ENCODE assay signal across 10 cellular contexts in the genomic region with DNA sequence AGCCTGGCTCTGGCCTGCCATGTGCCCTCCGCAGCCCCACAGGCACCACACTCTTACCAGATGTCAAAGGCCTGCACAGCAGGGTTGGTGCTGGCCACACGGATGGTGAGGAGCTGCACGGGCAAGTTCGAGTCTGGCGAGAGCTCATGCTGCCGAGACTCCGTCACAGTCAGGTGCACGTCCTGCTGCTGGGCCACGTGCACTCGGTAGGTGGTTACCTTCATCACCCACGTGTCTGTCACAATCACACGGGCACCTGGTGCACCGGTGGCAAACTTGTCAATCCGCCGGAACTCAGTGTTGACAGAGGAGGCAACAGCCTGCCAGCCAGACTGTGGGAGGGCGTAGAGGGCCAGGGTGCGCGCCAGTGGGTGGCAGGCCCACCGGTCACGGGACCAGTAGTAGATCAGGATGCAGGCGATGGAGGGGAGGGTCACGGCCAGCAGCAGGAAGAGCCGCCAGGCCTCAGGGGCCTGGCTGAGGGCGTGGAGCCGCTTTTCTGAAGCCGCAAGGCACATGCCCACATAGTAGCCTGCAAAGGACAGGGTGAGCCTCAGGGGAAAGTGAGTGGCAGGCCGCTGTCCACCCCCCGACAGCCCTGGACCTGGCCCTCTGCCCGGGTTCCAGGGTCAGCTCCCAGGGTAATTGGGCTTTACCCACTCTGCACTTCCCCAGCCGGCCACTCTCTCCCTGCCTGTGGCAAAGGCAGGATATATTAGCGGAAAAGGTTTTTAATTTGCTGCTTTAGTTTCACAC. TPM values are rescaled to one million over a fixed set of nuclear protein-coding genes. Genes with fewer than 3 reads are reported as not detected.
DNase-seq lines count a peak whose midpoint lies in the region; ATAC-seq and TF ChIP-seq lines count a peak whose summit lies in the region.
"Had no signal": no experiment of that assay in that cellular context is flagged by ENCODE, and none has a peak within 500 bp of the region (broad histone marks: within the 10 kb centered on the region; RNA-seq: fewer than 3 reads in every experiment).

No MANE protein-coding gene starts in this region.

- no peak for DNase-seq in activated T-cell treated with anti-CD3 and anti-CD28 coated beads, Interleukin-2, amount 50 U/mL, for 24 hours
- no peak for DNase-seq in activated T-cell treated with anti-CD3 and anti-CD28 coated beads, Interleukin-2, amount 50 U/mL, for 1 hour
- DNase-seq in PC-9 (no peak), germinal center (ENCODE audit: low spot score) (peak; percentile 54), ACHN (no peak)
- no peak for DNase-seq in stimulated activated effector memory CD8-positive, alpha-beta T cell treated with anti-CD3 and anti-CD28 coated beads, Interleukin-12 subunit alpha, Interleukin-12 subunit beta, amount 100 ng/mL, for 72 hours (ENCODE audit: low spot score in 2 of 2)
- DNase-seq: effector CD4-positive, alpha-beta T cell had no signal

- no peaks in the 10 kb centered on the region for H3K9me2 ChIP-seq in PC-9 (ENCODE audit: insufficient read depth)

- no TSS peak for BruUV-seq in PC-9 (replicated peaks; lab: Mats Ljungman, UMichigan)

- H3K4me3 Mint-ChIP-seq in activated T-cell treated with anti-CD3 and anti-CD28 coated beads, Interleukin-2, amount 50 U/mL, for 24 hours: peak overlapping the region; percentile 94
- H3K4me3 Mint-ChIP-seq in stimulated activated effector memory CD8-positive, alpha-beta T cell treated with anti-CD3 and anti-CD28 coated beads, Interleukin-12 subunit alpha, Interleukin-12 subunit beta, amount 100 ng/mL, for 72 hours: peak overlapping the region; percentile 99

- H3K79me2 ChIP-seq in PC-9 (ENCODE audit: low read depth): peaks cover 86% of the 10 kb centered on the region

- in situ Hi-C loops in ACHN (cut with HindIII; ENCODE audit: low pct_ligation_motif_present, low pct_unique_long_range_greater_than_20kb, low sequenced_read_pairs): no loop called here

- intact Hi-C loops in PC-9 (cut with micrococcal nuclease; ENCODE audit: unreplicated experiment): no loop called here

- H3K27ac Mint-ChIP-seq in activated T-cell treated with anti-CD3 and anti-CD28 coated beads, Interleukin-2, amount 50 U/mL, for 24 hours: peak overlapping the region; percentile 95
- peak overlapping the region; percentile 97 for H3K27ac Mint-ChIP-seq in stimulated activated effector memory CD8-positive, alpha-beta T cell treated with anti-CD3 and anti-CD28 coated beads, Interleukin-12 subunit alpha, Interleukin-12 subunit beta, amount 100 ng/mL, for 72 hours

- H4K20me1 ChIP-seq in PC-9 (ENCODE audit: insufficient read depth): peaks cover 32% of the 10 kb centered on the region; the same call in 1 of the 2 replicates

- no peak overlapping the region for H3K4me3 ChIP-seq in PC-9
- H3K4me3 ChIP-seq: upper lobe of left lung had no signal

- H3K4me1 Mint-ChIP-seq in activated T-cell treated with anti-CD3 and anti-CD28 coated beads, Interleukin-2, amount 50 U/mL, for 24 hours (ENCODE audit: low read depth): peaks cover 60% of the 10 kb centered on the region
- peaks cover 56% of the 10 kb centered on the region for H3K4me1 Mint-ChIP-seq in stimulated activated effector memory CD8-positive, alpha-beta T cell treated with anti-CD3 and anti-CD28 coated beads, Interleukin-12 subunit alpha, Interleukin-12 subunit beta, amount 100 ng/mL, for 72 hours

- peak overlapping the region; percentile 89; the same call in 1 of the 2 replicates for H3K4me2 ChIP-seq in PC-9

- H3K9me3 Mint-ChIP-seq in activated T-cell treated with anti-CD3 and anti-CD28 coated beads, Interleukin-2, amount 50 U/mL, for 24 hours: no peaks in the 10 kb centered on the region
- H3K9me3 Mint-ChIP-seq in stimulated activated effector memory CD8-positive, alpha-beta T cell treated with anti-CD3 and anti-CD28 coated beads, Interleukin-12 subunit alpha, Interleukin-12 subunit beta, amount 100 ng/mL, for 72 hours: no peaks in the 10 kb centered on the region

- no peaks in the 10 kb centered on the region for H3K27me3 ChIP-seq in PC-9 (ENCODE audit: insufficient read depth, low read depth)
- H3K27me3 ChIP-seq: upper lobe of left lung had no signal

- no peak for TF ChIP-seq CTCF in PC-9 (conservative IDR thresholded peaks at IDR 0.05)

- peaks cover 30% of the 10 kb centered on the region for H3K4me1 ChIP-seq in PC-9 (replicated peaks; ENCODE audit: insufficient read depth)

- peaks cover 36% of the 10 kb centered on the region; the same call in 1 of the 2 replicates for H3F3A ChIP-seq in PC-9 (ENCODE audit: insufficient read depth, low read depth)

- H3K9me3 ChIP-seq in PC-9 (ENCODE audit: insufficient read depth, low read depth): no peaks in the 10 kb centered on the region
- H3K9me3 ChIP-seq: upper lobe of left lung had no signal

- no peaks in the 10 kb centered on the region for H3K36me3 ChIP-seq in PC-9 (ENCODE audit: low read depth)

- no peak overlapping the region for H2AFZ ChIP-seq in PC-9

- no peaks in the 10 kb centered on the region for H3K27me3 Mint-ChIP-seq in activated T-cell treated with anti-CD3 and anti-CD28 coated beads, Interleukin-2, amount 50 U/mL, for 24 hours

- no peak overlapping the region for H3K27ac ChIP-seq in PC-9
- H3K27ac ChIP-seq: upper lobe of left lung had no signal

- POLR2A ChIA-PET in PC-9 (lab: Charles Lee; ENCODE audit: unreplicated experiment): no interaction called here

- no peak for ATAC-seq in stimulated activated effector memory CD8-positive, alpha-beta T cell treated with anti-CD3 and anti-CD28 coated beads, Interleukin-12 subunit alpha, Interleukin-12 subunit beta, amount 100 ng/mL, for 72 hours
- no peak for ATAC-seq in GM18861 (IDR thresholded peaks at IDR 0.05; ENCODE audit: unreplicated experiment)
- ATAC-seq in HG03045 (IDR thresholded peaks at IDR 0.05; ENCODE audit: unreplicated experiment): no peak

- CTCF ChIA-PET in PC-9 (lab: Charles Lee): no interaction called here

- peaks cover 82% of the 10 kb centered on the region for H3K36me3 Mint-ChIP-seq in activated T-cell treated with anti-CD3 and anti-CD28 coated beads, Interleukin-2, amount 50 U/mL, for 24 hours (ENCODE audit: low read depth)
- H3K36me3 Mint-ChIP-seq in stimulated activated effector memory CD8-positive, alpha-beta T cell treated with anti-CD3 and anti-CD28 coated beads, Interleukin-12 subunit alpha, Interleukin-12 subunit beta, amount 100 ng/mL, for 72 hours: peaks cover 65% of the 10 kb centered on the region

RNA-seq across cellular contexts. Expression of a gene that starts 2.9 kb away (rescaled TPM):
- total RNA-seq in PC-9 (2021): 41.2 and 52.5 TPM in 2 replicates

RNA-seq across cellular contexts. Expression of a gene that starts 3.0 kb away (rescaled TPM):
- total RNA-seq in PC-9 (2021): 134 TPM in 2 replicates

RNA-seq across cellular contexts. Expression of a gene that starts 6.2 kb away (rescaled TPM):
- total RNA-seq in PC-9 (2021): 61.7 and 63.4 TPM in 2 replicates

RNA-seq across cellular contexts. Expression of a gene that starts 34.2 kb away (rescaled TPM):
- total RNA-seq in PC-9 (2021): 4.0 and 6.7 TPM in 2 replicates
